In genomic region chr3:184380627-184381260, GRCh38 we compare ENCODE assay signal across 9 cellular contexts. TPM values are rescaled to one million over a fixed set of nuclear protein-coding genes. Genes with fewer than 3 reads are reported as not detected.
DNase-seq lines count a peak whose midpoint lies in the region; ATAC-seq and TF ChIP-seq lines count a peak whose summit lies in the region.
"Had no signal": no experiment of that assay in that cellular context is flagged by ENCODE, and none has a peak within 500 bp of the region (broad histone marks: within the 10 kb centered on the region; RNA-seq: fewer than 3 reads in every experiment).

No MANE protein-coding gene starts in this region.

- H3K4me3 Mint-ChIP-seq in WTC11, result peak overlapping the region; percentile 69

- H3K27me3 ChIP-seq in iPS DF 6.9 (ENCODE audit: control insufficient read depth, insufficient read depth, low read length) (peaks cover 29% of the 10 kb centered on the region), gastrocnemius medialis (peaks cover 4 to 15% (median 5%) of the 10 kb centered on the region in 3 donors)

- no peaks in the 10 kb centered on the region for H3K36me3 Mint-ChIP-seq in WTC11

- TF ChIP-seq CTCF in GM13977 (IDR thresholded peaks at IDR 0.05; ENCODE audit: extremely low read depth, insufficient read depth, missing control alignments) (no peak), WTC11 (IDR thresholded peaks at IDR 0.05) (no peak), gastrocnemius medialis (IDR thresholded peaks at IDR 0.05 in 4 of 5, conservative IDR thresholded peaks at IDR 0.05 in 1 of 5) (no peak)

- in situ Hi-C loops in GM13977 (cut with MboI; ENCODE audit: low pct_unique_long_range_greater_than_20kb, low sequenced_read_pairs, unreplicated experiment) (no loop called here), gastrocnemius medialis (cut with MboI; ENCODE audit: low sequenced_read_pairs in 4 of 4) (no loop called here)

- H3K4me1 Mint-ChIP-seq in WTC11, result peaks cover 38% of the 10 kb centered on the region

- H3K9me3 Mint-ChIP-seq in WTC11, result no peaks in the 10 kb centered on the region

- POLR2A ChIA-PET in WTC11 (lab: Charles Lee) (interaction anchor here (1.0 kb wide), 1 partner anchor 9 kb away, joined by 3 read pairs; no protein-coding TSS in a partner anchor), HEK293T (lab: Yijun Ruan, JAX) (interaction anchor here (1.7 kb wide), 1 partner anchor 19 kb away, joined by 5 read pairs; the partner anchor contains the start of genes CLCN2 and POLR2H)

- H3K9me3 ChIP-seq in iPS DF 6.9 (ENCODE audit: control insufficient read depth, insufficient read depth, low read length) (no peaks in the 10 kb centered on the region), gastrocnemius medialis (no peaks in the 10 kb centered on the region)

- no peak for TF ChIP-seq POLR2A in gastrocnemius medialis (IDR thresholded peaks at IDR 0.05)

- H3K4me1 ChIP-seq in iPS DF 6.9 (ENCODE audit: control insufficient read depth, insufficient read depth, low read length) (peaks cover 2% of the 10 kb centered on the region), gastrocnemius medialis (peaks cover 19 to 23% of the 10 kb centered on the region in 2 donors)

- peaks cover 63% of the 10 kb centered on the region for H3K27me3 Mint-ChIP-seq in WTC11 (ENCODE audit: low read depth)

- H3K36me3 ChIP-seq in iPS DF 6.9 (ENCODE audit: control insufficient read depth, insufficient read depth, low read length) (no peaks in the 10 kb centered on the region), gastrocnemius medialis (no peaks in the 10 kb centered on the region)

- H3K27ac ChIP-seq in iPS DF 6.9 (ENCODE audit: low read length) (no peak overlapping the region), gastrocnemius medialis (peak overlapping the region; percentile 2 to 78 (median 74))

- ATAC-seq in WTC11 (no peak), gastrocnemius medialis (peak; percentile 5 to 10), HG03378 (IDR thresholded peaks at IDR 0.05; ENCODE audit: unreplicated experiment) (no peak), HG03432 (IDR thresholded peaks at IDR 0.05; ENCODE audit: unreplicated experiment) (no peak), GM21423 (IDR thresholded peaks at IDR 0.05; ENCODE audit: unreplicated experiment) (no peak)

- DNase-seq in GM13977 (ENCODE audit: low spot score), result peak; percentile 65
- DNase-seq in WTC11 (ENCODE audit: low spot score), result no peak
- DNase-seq in iPS DF 6.9 (ENCODE audit: low read depth, low spot score), result no peak
- DNase-seq in gastrocnemius medialis, result no peak
- no peak for DNase-seq in HEK293T (ENCODE audit: extremely low spot score)
- DNase-seq: NCI-H524 treated with DMSO at 0.1 percent for 48 hours had no signal

- CTCF ChIA-PET in WTC11 (lab: Charles Lee) (interaction anchor here (0.6 to 5.2 kb wide), 5 partner anchors 9 to 486 kb away, joined by 3 to 33 read pairs (median 5); no protein-coding TSS in a partner anchor), HEK293T (lab: Yijun Ruan, JAX) (no interaction called here)

- intact Hi-C loops in gastrocnemius medialis (cut with DNase I; ENCODE audit: low total_unique reads), result no loop called here

- no CpG with 5 or more reads among the region's 42 CpGs for WGBS in iPS DF 6.9 (ENCODE audit: insufficient coverage, insufficient read length)

- no peak overlapping the region for H3K27ac Mint-ChIP-seq in WTC11

- H3K4me3 ChIP-seq in iPS DF 6.9 (ENCODE audit: low read length) (peak overlapping the region; percentile 65), gastrocnemius medialis (peak overlapping the region; percentile 45 to 61 (median 54))

TF ChIP-seq in WTC11, 78 proteins besides CTCF, POLR2A, EP300 and RAD21:
- TF ChIP-seq NFE2L1 (CRISPR knock-in tag; IDR thresholded peaks at IDR 0.05) (no peak), SMAD3 (CRISPR knock-in tag; IDR thresholded peaks at IDR 0.05; ENCODE audit: borderline replicate concordance) (peak; percentile 22; the same call in 1 of the 2 replicates)
TF ChIP-seq in WTC11: peak in this region for 1.

TF ChIP-seq in HEK293T, 16 proteins besides CTCF, POLR2A, EP300 and RAD21:
- TF ChIP-seq SUZ12 (IDR thresholded peaks at IDR 0.05) (no peak), LEF1 (IDR thresholded peaks at IDR 0.05; ENCODE audit: borderline replicate concordance) (no peak), FOXK2 (IDR thresholded peaks at IDR 0.05) (no peak), CTBP1 (IDR thresholded peaks at IDR 0.05; ENCODE audit: borderline replicate concordance) (no peak), HDGF (IDR thresholded peaks at IDR 0.05; ENCODE audit: borderline replicate concordance) (no peak)
- TF ChIP-seq, protein P1, sequence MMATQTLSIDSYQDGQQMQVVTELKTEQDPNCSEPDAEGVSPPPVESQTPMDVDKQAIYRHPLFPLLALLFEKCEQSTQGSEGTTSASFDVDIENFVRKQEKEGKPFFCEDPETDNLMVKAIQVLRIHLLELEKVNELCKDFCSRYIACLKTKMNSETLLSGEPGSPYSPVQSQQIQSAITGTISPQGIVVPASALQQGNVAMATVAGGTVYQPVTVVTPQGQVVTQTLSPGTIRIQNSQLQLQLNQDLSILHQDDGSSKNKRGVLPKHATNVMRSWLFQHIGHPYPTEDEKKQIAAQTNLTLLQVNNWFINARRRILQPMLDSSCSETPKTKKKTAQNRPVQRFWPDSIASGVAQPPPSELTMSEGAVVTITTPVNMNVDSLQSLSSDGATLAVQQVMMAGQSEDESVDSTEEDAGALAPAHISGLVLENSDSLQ (IDR thresholded peaks at IDR 0.05), result no peak

RNA-seq across cellular contexts. Expression of gene CHRD, which starts 0.9 kb away (rescaled TPM):
- total RNA-seq in WTC11 (2021) (1.3 to 2.7 TPM (median 1.8 TPM) in 3 replicates), gastrocnemius medialis (1 to 10 TPM; 2.6 to 5.7 (median 3.4) TPM)

RNA-seq across cellular contexts. Expression of gene THPO, which starts 2.7 kb away (rescaled TPM):
- total RNA-seq in WTC11 (2021) (0.55 to 1.4 TPM (median 1.0 TPM) in 3 replicates), gastrocnemius medialis (1 to 10 TPM in 1 of 4 donors, under 1 TPM in 2, not detected in 1; 0.36 to 2.5 (median 0.69) TPM)

RNA-seq across cellular contexts. Expression of gene POLR2H, which starts 19.2 kb away (rescaled TPM):
- total RNA-seq in WTC11 (2021) (117 to 133 TPM (median 118 TPM) in 3 replicates), gastrocnemius medialis (10 to 100 TPM; 45.5 to 87.7 (median 53.0) TPM)

RNA-seq across cellular contexts. Expression of gene CLCN2, which starts 19.3 kb away (rescaled TPM):
- total RNA-seq in WTC11 (2021) (15.7 to 22.6 TPM (median 17.0 TPM) in 3 replicates), gastrocnemius medialis (1 to 10 TPM in 2 of 4 donors, under 1 TPM in 2; 0.62 to 1.2 (median 0.92) TPM)

RNA-seq across cellular contexts. Expression of gene FAM131A, which starts 43.3 kb away (rescaled TPM):
- 20.3 to 23.0 TPM (median 20.4 TPM) in 3 replicates for total RNA-seq in WTC11 (2021)
- total RNA-seq in gastrocnemius medialis, result 10 to 100 TPM; 14.7 to 27.1 (median 18.8) TPM

Comparison
In these comparisons a context has a peak if more than half of its experiments do, and no peak if none do; other contexts are left out.
1. ATAC-seq: peak in gastrocnemius medialis (2 of 2); none in WTC11 (single experiment), HG03378 (single experiment), HG03432 (single experiment) and GM21423 (single experiment).